In genomic region chr7:6825236-6826125, GRCh38 we compare ENCODE assay signal across 7 cellular contexts. TPM values are rescaled to one million over a fixed set of nuclear protein-coding genes. Genes with fewer than 3 reads are reported as not detected.
A peak's percentile ranks its signal among the peaks of the same experiment; 100 is the strongest.
DNase-seq lines count a peak whose midpoint lies in the region; ATAC-seq and TF ChIP-seq lines count a peak whose summit lies in the region.
"Not testable (repeated sequence)": the region's sequence is repeated elsewhere in the genome, so short reads cannot be mapped to it uniquely, and the experiment has no call there.

No MANE protein-coding gene starts in this region.

- in situ Hi-C loops in astrocyte of the spinal cord (cut with HindIII; ENCODE audit: low sequenced_read_pairs), result not testable (repeated sequence)

- H3K79me2 ChIP-seq in GM23338 (replicated peaks; ENCODE audit: insufficient read depth), result not testable (repeated sequence)

- not testable (repeated sequence) for H3K36me3 ChIP-seq in GM23338 (ENCODE audit: insufficient read depth); RWPE2 (ENCODE audit: low read depth); ovary

- not testable (repeated sequence) for H3K4me1 ChIP-seq in GM23338 (ENCODE audit: insufficient read depth); RWPE2 (ENCODE audit: insufficient read depth, poor library complexity, severe bottlenecking); ovary (ENCODE audit: insufficient read depth)

- not testable (repeated sequence) for DNase-seq in GM23338 (ENCODE audit: low spot score); RWPE2 (ENCODE audit: low spot score); astrocyte of the spinal cord (ENCODE audit: low read depth, low spot score); left cardiac atrium; ovary

- H3K4me3 Mint-ChIP-seq in GM23338, result peak overlapping the region; percentile 82

- WGBS in ovary, 3 donors, result 33 to 80% (median 37%) methylated on average over 1 to 15 of the region's 42 CpGs

- not testable (repeated sequence) for H3K9me3 Mint-ChIP-seq in GM23338

- H3K4me2 ChIP-seq in GM23338, result peak overlapping the region; percentile 52; the same call in 1 of the 2 replicates

- TF ChIP-seq EP300 in ovary (IDR thresholded peaks at IDR 0.05), result not testable (repeated sequence)

- not testable (repeated sequence) for H3K4me1 Mint-ChIP-seq in GM23338

- not testable (repeated sequence) for H3K27ac ChIP-seq in GM23338 (ENCODE audit: low read depth); RWPE2 (ENCODE audit: poor library complexity, severe bottlenecking); ovary

- not testable (repeated sequence) for H3K9me2 ChIP-seq in GM23338 (ENCODE audit: insufficient read depth)

- ATAC-seq in GM18858 (IDR thresholded peaks at IDR 0.05; ENCODE audit: unreplicated experiment), result peak; percentile 33
- ATAC-seq in GM23338, result peak; percentile 66; the same call in 2 of the 3 replicates
- ATAC-seq in HG03196 (IDR thresholded peaks at IDR 0.05; ENCODE audit: unreplicated experiment), result peak; percentile 44
- not testable (repeated sequence) for ATAC-seq in RWPE2 (ENCODE audit: low read depth)
- ATAC-seq in left cardiac atrium, result peak; percentile 41 to 49

- intact Hi-C loops in left cardiac atrium (cut with DNase I); ovary (cut with DNase I): not testable (repeated sequence)

- H3F3A ChIP-seq in GM23338 (replicated peaks; ENCODE audit: low read depth), result not testable (repeated sequence)

- H3K9me3 ChIP-seq in RWPE2 (ENCODE audit: severe bottlenecking); ovary: not testable (repeated sequence)

- not testable (repeated sequence) for TF ChIP-seq POLR2A in ovary (IDR thresholded peaks at IDR 0.05)

- not testable (repeated sequence) for H3K27ac Mint-ChIP-seq in GM23338

- not testable (repeated sequence) for H3K27me3 Mint-ChIP-seq in GM23338 (ENCODE audit: insufficient read depth, low read depth, poor library complexity)

- H4K20me1 ChIP-seq in GM23338 (replicated peaks; ENCODE audit: insufficient read depth), result not testable (repeated sequence)

- H3K36me3 Mint-ChIP-seq in GM23338 (ENCODE audit: low read depth), result peaks cover 19% of the 10 kb centered on the region

- H3K4me3 ChIP-seq in GM23338 (peak overlapping the region; percentile 45; the same call in 1 of the 2 replicates), RWPE2 (ENCODE audit: severe bottlenecking) (peak overlapping the region; percentile 19), astrocyte of the spinal cord (ENCODE audit: low read depth, low read length) (peak overlapping the region; percentile 38), ovary (peak overlapping the region; percentile 77)

- not testable (repeated sequence) for TF ChIP-seq CTCF in GM23338 (conservative IDR thresholded peaks at IDR 0.05; ENCODE audit: low read depth in 2 of 2); RWPE2 (IDR thresholded peaks at IDR 0.05; ENCODE audit: poor library complexity, severe bottlenecking); astrocyte of the spinal cord (IDR thresholded peaks at IDR 0.05; ENCODE audit: low read depth, low read length); ovary (IDR thresholded peaks at IDR 0.05)

- H3K27me3 ChIP-seq in GM23338 (ENCODE audit: insufficient read depth); RWPE2 (ENCODE audit: insufficient read depth, poor library complexity, severe bottlenecking); ovary: not testable (repeated sequence)

- not testable (repeated sequence) for H2AFZ ChIP-seq in GM23338

RNA-seq across cellular contexts. Expression of gene CCZ1B, which starts 0.6 kb away (rescaled TPM):
- total RNA-seq in GM23338 (2014; rRNA removed; shearing (Covaris generic)), result 43.0 and 60.1 TPM in 2 replicates
- polyA plus RNA-seq in GM23338 (2016; fragmentation: Nextera tagmentation; extraction: Ambion mirVana), result 62.0 and 73.6 TPM in 2 replicates
- total RNA-seq in left cardiac atrium, result 10 to 100 TPM; 27.2 to 41.2 TPM
- 10 to 100 TPM; 38.5 to 63.7 (median 43.0) TPM for total RNA-seq in ovary
- 10 to 100 TPM; 19.2 to 58.9 TPM for polyA plus RNA-seq in ovary

Comparison
In these comparisons a context has a peak if more than half of its experiments do, and no peak if none do; other contexts are left out.
1. H3K4me3 ChIP-seq: peak in every context shown above with its lines; median percentile 77 in ovary; 45 in GM23338; 38 in astrocyte of the spinal cord; 19 in RWPE2.